ENCODE assay signal across 2 cellular contexts in genomic region chr20:63009988-63010769, GRCh38.
TF ChIP-seq lines count a peak whose summit lies in the region.

No MANE protein-coding gene starts in this region.

TF ChIP-seq in HepG2, 621 proteins besides CTCF, POLR2A, EP300 and RAD21:
- TF ChIP-seq FOXA1 (IDR thresholded peaks at IDR 0.05): no peak
- TF ChIP-seq FOXA1 (CRISPR knock-in tag; IDR thresholded peaks at IDR 0.05): 0 out of 2 replicates have a peak, but pooled peaks have one; percentile 13
- TF ChIP-seq GABPA (IDR thresholded peaks at IDR 0.05; ENCODE audit: low read depth, low read length): no peak
- TF ChIP-seq GABPA (CRISPR knock-in tag; IDR thresholded peaks at IDR 0.05; ENCODE audit: low read depth): 0 out of 2 replicates have a peak, but pooled peaks have one; percentile 32
- TF ChIP-seq ZNF205 (CRISPR knock-in tag; IDR thresholded peaks at IDR 0.05): no peak
- TF ChIP-seq ZNF616 (CRISPR knock-in tag; IDR thresholded peaks at IDR 0.05; ENCODE audit: low read depth): no peak
- TF ChIP-seq GABPB1 (CRISPR knock-in tag; IDR thresholded peaks at IDR 0.05): 0 out of 2 replicates have a peak, but pooled peaks have one; percentile 36
- TF ChIP-seq YY1 (IDR thresholded peaks at IDR 0.05; ENCODE audit: insufficient read depth, insufficient replicate concordance, low read depth, low read length): peak; percentile 42
- TF ChIP-seq CBX2 (IDR thresholded peaks at IDR 0.05; ENCODE audit: low read depth, low read length): no peak
- 0 out of 2 replicates have a peak, but pooled peaks have one; percentile 41 for TF ChIP-seq CBX2 (CRISPR knock-in tag; IDR thresholded peaks at IDR 0.05; ENCODE audit: low read depth)
- no peak for TF ChIP-seq PHF20 (CRISPR knock-in tag; IDR thresholded peaks at IDR 0.05)
- TF ChIP-seq TRAFD1 (CRISPR knock-in tag; IDR thresholded peaks at IDR 0.05; ENCODE audit: borderline replicate concordance): 0 out of 2 replicates have a peak, but pooled peaks have one; percentile 1
- peak; percentile 83; the same call in 1 of the 2 replicates for TF ChIP-seq EZH2 (conservative IDR thresholded peaks at IDR 0.05; ENCODE audit: low read depth, low read length)
- TF ChIP-seq MNT (IDR thresholded peaks at IDR 0.05): peak; percentile 73; the same call in 1 of the 2 replicates
- 0 out of 2 replicates have a peak, but pooled peaks have one; percentile 12 for TF ChIP-seq UBTF (CRISPR knock-in tag; IDR thresholded peaks at IDR 0.05)
- no peak for TF ChIP-seq RFX1 (IDR thresholded peaks at IDR 0.05)
- TF ChIP-seq CSRNP1 (CRISPR knock-in tag; IDR thresholded peaks at IDR 0.05): 0 out of 2 replicates have a peak, but pooled peaks have one; percentile 7

TF ChIP-seq in GM12878, 131 proteins besides CTCF, POLR2A, EP300 and RAD21 (continues in another document):
- TF ChIP-seq GATAD2B (conservative IDR thresholded peaks at IDR 0.05; ENCODE audit: low read depth): peak; percentile 98
- TF ChIP-seq ZNF217 (IDR thresholded peaks at IDR 0.05): no peak
- no peak for TF ChIP-seq BRCA1 (IDR thresholded peaks at IDR 0.05; ENCODE audit: low read depth, low read length)
- no peak for TF ChIP-seq RBBP5 (conservative IDR thresholded peaks at IDR 0.05)
- TF ChIP-seq BCL11A (IDR thresholded peaks at IDR 0.05; ENCODE audit: low read depth, low read length): peak; percentile 97
- TF ChIP-seq TCF3 (IDR thresholded peaks at IDR 0.05; ENCODE audit: borderline replicate concordance, insufficient read depth, low read depth, low read length): peak; percentile 93
- no peak for TF ChIP-seq BCLAF1 (IDR thresholded peaks at IDR 0.05)
- TF ChIP-seq ZNF384 (IDR thresholded peaks at IDR 0.05; ENCODE audit: borderline replicate concordance, low read depth, low read length): peak; percentile 51; the same call in 1 of the 2 replicates
- no peak for TF ChIP-seq SREBF1 (IDR thresholded peaks at IDR 0.05; ENCODE audit: low read length)
- TF ChIP-seq DPF2 (IDR thresholded peaks at IDR 0.05): peak; percentile 42
- no peak for TF ChIP-seq MYC (IDR thresholded peaks at IDR 0.05; ENCODE audit: insufficient read depth, insufficient read length, insufficient replicate concordance, low read length, severe bottlenecking)
- peak; percentile 84 for TF ChIP-seq MTA2 (IDR thresholded peaks at IDR 0.05; ENCODE audit: low read depth)
- no peak for TF ChIP-seq ELK1 (IDR thresholded peaks at IDR 0.05; ENCODE audit: low read depth, low read length)
- peak; percentile 57 for TF ChIP-seq PKNOX1 (IDR thresholded peaks at IDR 0.05)
- TF ChIP-seq POLR2AphosphoS5 (IDR thresholded peaks at IDR 0.05; ENCODE audit: low read length): peak; percentile 64
- peak; percentile 70; the same call in 1 of the 2 replicates for TF ChIP-seq ZNF24 (IDR thresholded peaks at IDR 0.05)
- peak; percentile 100 for TF ChIP-seq BCL3 (IDR thresholded peaks at IDR 0.05; ENCODE audit: borderline replicate concordance, insufficient read depth, low read depth, low read length, poor library complexity, severe bottlenecking)
- TF ChIP-seq PAX8 (IDR thresholded peaks at IDR 0.05): no peak
- peak; percentile 90 for TF ChIP-seq FOXK2 (IDR thresholded peaks at IDR 0.05)
- peak; percentile 96 for TF ChIP-seq TBL1XR1 (IDR thresholded peaks at IDR 0.05; ENCODE audit: low read depth, low read length)
- TF ChIP-seq JUNB (IDR thresholded peaks at IDR 0.05): peak; percentile 89
- TF ChIP-seq CBFB (IDR thresholded peaks at IDR 0.05; ENCODE audit: low read depth): peak; percentile 98
- peak; percentile 100 for TF ChIP-seq ATF2 (IDR thresholded peaks at IDR 0.05; ENCODE audit: low read length)
- no peak for TF ChIP-seq SUPT20H (IDR thresholded peaks at IDR 0.05; ENCODE audit: borderline replicate concordance, control insufficient read depth, low read depth, low read length)
- peak; percentile 96 for TF ChIP-seq NFIC (IDR thresholded peaks at IDR 0.05; ENCODE audit: low read depth, low read length)
- peak; percentile 99 to 100 for TF ChIP-seq BHLHE40 (IDR thresholded peaks at IDR 0.05; ENCODE audit: borderline replicate concordance in 1 of 2, low read depth in 2 of 2, low read length in 1 of 2)
- no peak for TF ChIP-seq EZH2 (IDR thresholded peaks at IDR 0.05; ENCODE audit: borderline replicate concordance, control insufficient read depth, low read depth, low read length)
- TF ChIP-seq ZBTB11 (CRISPR knock-in tag; IDR thresholded peaks at IDR 0.05): no peak
- peak; percentile 99 for TF ChIP-seq TCF12 (IDR thresholded peaks at IDR 0.05; ENCODE audit: low read depth, low read length)
- TF ChIP-seq SKIL (IDR thresholded peaks at IDR 0.05; ENCODE audit: low read depth, poor library complexity, severe bottlenecking): peak; percentile 76
- no peak for TF ChIP-seq WRNIP1 (IDR thresholded peaks at IDR 0.05; ENCODE audit: borderline replicate concordance, low read depth, low read length)
- TF ChIP-seq IRF4 (IDR thresholded peaks at IDR 0.05; ENCODE audit: low read depth, low read length): peak; percentile 79
- no peak for TF ChIP-seq NFXL1 (IDR thresholded peaks at IDR 0.05; ENCODE audit: borderline replicate concordance)
- TF ChIP-seq PML (IDR thresholded peaks at IDR 0.05; ENCODE audit: low read length): peak; percentile 89
- TF ChIP-seq EGR1 (IDR thresholded peaks at IDR 0.05; ENCODE audit: borderline replicate concordance in 1 of 2, low read depth in 2 of 2, low read length in 2 of 2): peak; percentile 28 to 95
- TF ChIP-seq ETV6 (conservative IDR thresholded peaks at IDR 0.05 in 1 of 2, IDR thresholded peaks at IDR 0.05 in 1 of 2; ENCODE audit: borderline replicate concordance in 1 of 2, low read depth in 1 of 2): peak in 1 of 2 experiments; percentile 90; a peak in 2 of 4 replicates
- peak; percentile 91; the same call in 1 of the 2 replicates for TF ChIP-seq TARDBP (IDR thresholded peaks at IDR 0.05; ENCODE audit: borderline replicate concordance)
- TF ChIP-seq RELB (IDR thresholded peaks at IDR 0.05; ENCODE audit: low read depth): peak; percentile 89
- peak; percentile 87 for TF ChIP-seq CREB1 (IDR thresholded peaks at IDR 0.05; ENCODE audit: low read depth)
- peak; percentile 85 for TF ChIP-seq SMAD1 (IDR thresholded peaks at IDR 0.05; ENCODE audit: low read depth, partially characterized antibody)
- peak; percentile 91 for TF ChIP-seq MEF2B (IDR thresholded peaks at IDR 0.05; ENCODE audit: partially characterized antibody, poor library complexity, severe bottlenecking)
- TF ChIP-seq IKZF2 (IDR thresholded peaks at IDR 0.05): peak; percentile 98
- no peak for TF ChIP-seq KAT2A (conservative IDR thresholded peaks at IDR 0.05; ENCODE audit: control insufficient read depth, low read depth, low read length)
- 0 out of 4 replicates have a peak, but pooled peaks of 1 of the 2 experiments have one; percentile 61 for TF ChIP-seq SRF (IDR thresholded peaks at IDR 0.05; ENCODE audit: low read depth in 2 of 2, low read length in 2 of 2)
